In genomic region chr4:38129452-38129830, GRCh38 we compare ENCODE assay signal across 10 cellular contexts.
DNase-seq lines count a peak whose midpoint lies in the region; ATAC-seq and TF ChIP-seq lines count a peak whose summit lies in the region.
"Had no signal": no experiment of that assay in that cellular context is flagged by ENCODE, and none has a peak within 500 bp of the region (broad histone marks: within the 10 kb centered on the region; RNA-seq: fewer than 3 reads in every experiment).

No MANE protein-coding gene starts in this region.

- intact Hi-C loops in activated CD4-positive, alpha-beta T cell treated with anti-CD3 and anti-CD28 coated beads for 36 hours (cut with DNase I, micrococcal nuclease): loop anchor here in 1 of 2 experiments (2.0 kb wide), 1 partner anchor 67 kb away; no protein-coding TSS in a partner anchor
- intact Hi-C loops in activated T-helper 2 cell treated with anti-CD3 and anti-CD28 coated beads, Interferon-gamma antibody, Interleukin-2, Interleukin-4, amounts not matched to agents 10 μg/mL and 5 μg/mL and 100 μg/mL, durations not matched to agents 14 hours and 24 hours and 36 hours (cut with micrococcal nuclease): no loop called here
- intact Hi-C loops in spleen (cut with DNase I; ENCODE audit: low total_unique reads) (no loop called here), tibial artery (cut with DNase I; ENCODE audit: low total_unique reads) (no loop called here)

- CTCF ChIA-PET in activated CD4-positive, alpha-beta T cell treated with anti-CD3 and anti-CD28 coated beads for 36 hours (lab: Charles Lee): interaction anchor here (0.6 to 2.0 kb wide), 13 partner anchors 31 to 539 kb away, joined by 3 to 10 read pairs (median 4); no protein-coding TSS in a partner anchor

- no peak for DNase-seq in activated CD4-positive, alpha-beta T cell treated with anti-CD3 and anti-CD28 coated beads for 36 hours
- DNase-seq in activated CD4-positive, alpha-beta T cell treated with anti-CD3 and anti-CD28 coated beads for 48 hours: no peak
- DNase-seq in activated T-helper 2 cell treated with anti-CD3 and anti-CD28 coated beads, Interferon-gamma antibody, Interleukin-2, Interleukin-4, amounts not matched to agents 10 μg/mL and 5 μg/mL and 100 μg/mL, durations not matched to agents 14 hours and 24 hours and 36 hours (ENCODE audit: low spot score): no peak
- DNase-seq in kidney tubule cell (ENCODE audit: low spot score): peak; percentile 24
- DNase-seq in spleen: no peak
- no peak for DNase-seq in tibial artery
- DNase-seq: NCI-H510A treated with DMSO at 0.1 percent for 48 hours had no signal

- H3K36me3 Mint-ChIP-seq in activated CD4-positive, alpha-beta T cell treated with anti-CD3 and anti-CD28 coated beads for 36 hours (ENCODE audit: low read depth): peaks cover 60% of the 10 kb centered on the region
- peaks cover 63% of the 10 kb centered on the region for H3K36me3 Mint-ChIP-seq in activated T-helper 2 cell treated with anti-CD3 and anti-CD28 coated beads, Interferon-gamma antibody, Interleukin-2, Interleukin-4, amounts not matched to agents 10 μg/mL and 5 μg/mL and 100 μg/mL, durations not matched to agents 14 hours and 24 hours and 36 hours (ENCODE audit: low read depth)

- peak overlapping the region; percentile 44 for H3K4me3 Mint-ChIP-seq in activated CD4-positive, alpha-beta T cell treated with anti-CD3 and anti-CD28 coated beads for 36 hours
- H3K4me3 Mint-ChIP-seq in activated T-helper 2 cell treated with anti-CD3 and anti-CD28 coated beads, Interferon-gamma antibody, Interleukin-2, Interleukin-4, amounts not matched to agents 10 μg/mL and 5 μg/mL and 100 μg/mL, durations not matched to agents 14 hours and 24 hours and 36 hours (ENCODE audit: low read depth): no peak overlapping the region

- no peak for TF ChIP-seq POLR2A in spleen (IDR thresholded peaks at IDR 0.05)

- no peaks in the 10 kb centered on the region for H3K27me3 ChIP-seq in spleen (replicated peaks in 1 of 7)
- no peaks in the 10 kb centered on the region for H3K27me3 ChIP-seq in tibial artery

- H3K27ac ChIP-seq in spleen: peak overlapping the region in 6 of 8 donors; percentile 10 to 79 (median 44)
- no peak overlapping the region for H3K27ac ChIP-seq in tibial artery

- ATAC-seq in activated CD4-positive, alpha-beta T cell treated with anti-CD3 and anti-CD28 coated beads for 36 hours: no peak
- no peak for ATAC-seq in HG02840 (IDR thresholded peaks at IDR 0.05; ENCODE audit: low FRiP score, unreplicated experiment)
- no peak for ATAC-seq in HG03439 (IDR thresholded peaks at IDR 0.05; ENCODE audit: unreplicated experiment)
- ATAC-seq: Right ventricle myocardium inferior had no signal

- H3K9me3 ChIP-seq in spleen: no peaks in the 10 kb centered on the region
- H3K9me3 ChIP-seq in tibial artery: no peaks in the 10 kb centered on the region

- H3K36me3 ChIP-seq in spleen (peaks cover 3 to 84% (median 32%) of the 10 kb centered on the region in 6 donors), tibial artery (peaks cover 34 to 43% (median 34%) of the 10 kb centered on the region in 3 donors)

- peaks cover 3% of the 10 kb centered on the region for H3K27me3 Mint-ChIP-seq in activated CD4-positive, alpha-beta T cell treated with anti-CD3 and anti-CD28 coated beads for 36 hours
- no peaks in the 10 kb centered on the region for H3K27me3 Mint-ChIP-seq in activated T-helper 2 cell treated with anti-CD3 and anti-CD28 coated beads, Interferon-gamma antibody, Interleukin-2, Interleukin-4, amounts not matched to agents 10 μg/mL and 5 μg/mL and 100 μg/mL, durations not matched to agents 14 hours and 24 hours and 36 hours (ENCODE audit: low read depth)

- 69 to 87% (median 79%) methylated on average over 4 of the region's 4 CpGs for WGBS in spleen, 5 donors

- TF ChIP-seq CTCF in spleen (IDR thresholded peaks at IDR 0.05 in 8 of 11, conservative IDR thresholded peaks at IDR 0.05 in 3 of 11): no peak
- no peak for TF ChIP-seq CTCF in tibial artery (IDR thresholded peaks at IDR 0.05)

- H3K4me1 Mint-ChIP-seq in activated CD4-positive, alpha-beta T cell treated with anti-CD3 and anti-CD28 coated beads for 36 hours: peaks cover 75% of the 10 kb centered on the region
- H3K4me1 Mint-ChIP-seq in activated T-helper 2 cell treated with anti-CD3 and anti-CD28 coated beads, Interferon-gamma antibody, Interleukin-2, Interleukin-4, amounts not matched to agents 10 μg/mL and 5 μg/mL and 100 μg/mL, durations not matched to agents 14 hours and 24 hours and 36 hours (ENCODE audit: low read depth): peaks cover 62% of the 10 kb centered on the region

- peaks cover 12 to 57% (median 34%) of the 10 kb centered on the region in 6 donors for H3K4me1 ChIP-seq in spleen
- H3K4me1 ChIP-seq in tibial artery: peaks cover 0 to 34% (median 12%) of the 10 kb centered on the region in 4 donors

- peak overlapping the region; percentile 87 for H3K27ac Mint-ChIP-seq in activated CD4-positive, alpha-beta T cell treated with anti-CD3 and anti-CD28 coated beads for 36 hours
- H3K27ac Mint-ChIP-seq in activated T-helper 2 cell treated with anti-CD3 and anti-CD28 coated beads, Interferon-gamma antibody, Interleukin-2, Interleukin-4, amounts not matched to agents 10 μg/mL and 5 μg/mL and 100 μg/mL, durations not matched to agents 14 hours and 24 hours and 36 hours: peak overlapping the region; percentile 84

- no peaks in the 10 kb centered on the region for H3K9me3 Mint-ChIP-seq in activated CD4-positive, alpha-beta T cell treated with anti-CD3 and anti-CD28 coated beads for 36 hours (ENCODE audit: low read depth)
- H3K9me3 Mint-ChIP-seq in activated T-helper 2 cell treated with anti-CD3 and anti-CD28 coated beads, Interferon-gamma antibody, Interleukin-2, Interleukin-4, amounts not matched to agents 10 μg/mL and 5 μg/mL and 100 μg/mL, durations not matched to agents 14 hours and 24 hours and 36 hours: no peaks in the 10 kb centered on the region

- POLR2A ChIA-PET in activated CD4-positive, alpha-beta T cell treated with anti-CD3 and anti-CD28 coated beads for 36 hours (lab: Charles Lee): interaction anchor here (0.6 to 1.6 kb wide), 5 partner anchors 31 to 181 kb away, joined by 3 to 14 read pairs (median 7); no protein-coding TSS in a partner anchor

- H3K4me3 ChIP-seq in spleen (no peak overlapping the region), tibial artery (no peak overlapping the region)

Comparison
In these comparisons a context has a peak if more than half of its experiments do, and no peak if none do; other contexts are left out.
1. H3K27ac ChIP-seq: peak in spleen (6 of 8); none in tibial artery (0 of 2).